9 cellular contexts compared by ENCODE assay signal in genomic region chr4:101693842-101694398, GRCh38.
DNase-seq lines count a peak whose midpoint lies in the region; ATAC-seq and TF ChIP-seq lines count a peak whose summit lies in the region.
"Had no signal": no experiment of that assay in that cellular context is flagged by ENCODE, and none has a peak within 500 bp of the region (broad histone marks: within the 10 kb centered on the region; RNA-seq: fewer than 3 reads in every experiment).

No MANE protein-coding gene starts in this region.

- peak; percentile 82 for DNase-seq in NCI-H146 treated with DMSO at 0.1 percent for 48 hours (lab: John Stamatoyannopoulos, UW; ENCODE audit: unreplicated experiment)
- DNase-seq in epithelial cell of prostate (ENCODE audit: low read depth, low spot score) = peak; percentile 89
- DNase-seq in NCI-H2107 treated with DMSO at 0.1 percent for 48 hours (lab: John Stamatoyannopoulos, UW; ENCODE audit: unreplicated experiment) = no peak
- no peak for DNase-seq in SHP77 treated with DMSO at 0.1 percent for 48 hours (lab: John Stamatoyannopoulos, UW)
- no peak for DNase-seq in activated naive CD4-positive, alpha-beta T cell treated with anti-CD3 and anti-CD28 coated beads, Interleukin-2, amount 50 U/mL, for 72 hours (ENCODE audit: low spot score in 2 of 2)
- no peak for DNase-seq in lower lobe of right lung
- DNase-seq: activated T-cell treated with anti-CD3 and anti-CD28 coated beads, Interleukin-2, amount 50 U/mL, for 1 hour had no signal

- H3K27me3 ChIP-seq in lower lobe of right lung (ENCODE audit: low read depth) = no peaks in the 10 kb centered on the region

- no peaks in the 10 kb centered on the region for H3K4me1 ChIP-seq in lower lobe of right lung

- TF ChIP-seq CTCF in lower lobe of right lung (IDR thresholded peaks at IDR 0.05) = no peak

- H3K36me3 ChIP-seq in lower lobe of right lung = no peaks in the 10 kb centered on the region

- intact Hi-C loops in lower lobe of right lung (cut with DNase I) = no loop called here

- H3K36me3 Mint-ChIP-seq in activated naive CD4-positive, alpha-beta T cell treated with anti-CD3 and anti-CD28 coated beads, Interleukin-2, amount 50 U/mL, for 72 hours = no peaks in the 10 kb centered on the region

- H3K9me3 Mint-ChIP-seq in activated naive CD4-positive, alpha-beta T cell treated with anti-CD3 and anti-CD28 coated beads, Interleukin-2, amount 50 U/mL, for 72 hours = no peaks in the 10 kb centered on the region

- no peak overlapping the region for H3K4me3 ChIP-seq in lower lobe of right lung

- no peak overlapping the region for H3K27ac Mint-ChIP-seq in activated naive CD4-positive, alpha-beta T cell treated with anti-CD3 and anti-CD28 coated beads, Interleukin-2, amount 50 U/mL, for 72 hours

- H3K9me3 ChIP-seq in lower lobe of right lung = no peaks in the 10 kb centered on the region

- peak; percentile 75 for ATAC-seq in GM18517 (IDR thresholded peaks at IDR 0.05; ENCODE audit: unreplicated experiment)
- ATAC-seq in HG02623 (IDR thresholded peaks at IDR 0.05; ENCODE audit: unreplicated experiment) = peak; percentile 65
- ATAC-seq in activated naive CD4-positive, alpha-beta T cell treated with anti-CD3 and anti-CD28 coated beads, Interleukin-2, amount 50 U/mL, for 72 hours = no peak
- ATAC-seq in lower lobe of right lung = no peak

- H3K27ac ChIP-seq in epithelial cell of prostate = peak overlapping the region; percentile 42
- no peak overlapping the region for H3K27ac ChIP-seq in lower lobe of right lung

Comparison
In these comparisons a context has a peak if more than half of its experiments do, and no peak if none do; other contexts are left out.
1. ATAC-seq: peak in GM18517 (single experiment) and HG02623 (single experiment); none in activated naive CD4-positive, alpha-beta T cell treated with anti-CD3 and anti-CD28 coated beads, Interleukin-2, amount 50 U/mL, for 72 hours (0 of 2) and lower lobe of right lung (0 of 2).
2. DNase-seq: peak in NCI-H146 treated with DMSO at 0.1 percent for 48 hours (single experiment) and epithelial cell of prostate (single experiment); none in NCI-H2107 treated with DMSO at 0.1 percent for 48 hours (single experiment), SHP77 treated with DMSO at 0.1 percent for 48 hours (single experiment), activated naive CD4-positive, alpha-beta T cell treated with anti-CD3 and anti-CD28 coated beads, Interleukin-2, amount 50 U/mL, for 72 hours (0 of 2) and lower lobe of right lung (single experiment).